Comparison of ENCODE assay signal across 10 cellular contexts in genomic region chr11:34405079-34405858, GRCh38. TPM values are rescaled to one million over a fixed set of nuclear protein-coding genes. Genes with fewer than 3 reads are reported as not detected.
DNase-seq lines count a peak whose midpoint lies in the region; ATAC-seq and TF ChIP-seq lines count a peak whose summit lies in the region.
"Had no signal": no experiment of that assay in that cellular context is flagged by ENCODE, and none has a peak within 500 bp of the region (broad histone marks: within the 10 kb centered on the region; RNA-seq: fewer than 3 reads in every experiment).

No MANE protein-coding gene starts in this region.

- no peaks in the 10 kb centered on the region for H3K36me3 ChIP-seq in left lung
- H3K36me3 ChIP-seq: pancreas had no signal

- intact Hi-C loops in left lung (cut with DNase I) = no loop called here

- ATAC-seq in GM18867 (IDR thresholded peaks at IDR 0.05; ENCODE audit: unreplicated experiment) (peak; percentile 58), left lung (peak; percentile 40), GM21390 (IDR thresholded peaks at IDR 0.05; ENCODE audit: unreplicated experiment) (no peak)

- no peaks in the 10 kb centered on the region for H3K4me1 ChIP-seq in left lung
- H3K4me1 ChIP-seq: pancreas had no signal

- DNase-seq in AG09319 (ENCODE audit: extremely low read depth, low read depth) = peak; percentile 46
- peak; percentile 72 for DNase-seq in RPMI7951 (ENCODE audit: low read depth)
- no peak for DNase-seq in left lung
- no peak for DNase-seq in UCSD-AML1 (lab: John Stamatoyannopoulos, UW; ENCODE audit: unreplicated experiment)
- no peak for DNase-seq in occipital lobe (lab: John Stamatoyannopoulos, UW)
- DNase-seq in HuH-7.5 (ENCODE audit: low spot score) = no peak
- DNase-seq: NCI-H524, pancreas had no signal

- H3K27me3 ChIP-seq in left lung = no peaks in the 10 kb centered on the region
- H3K27me3 ChIP-seq: pancreas had no signal

- H3K4me3 ChIP-seq in left lung = peak overlapping the region in 1 of 2 donors; percentile 3
- H3K4me3 ChIP-seq: pancreas had no signal

- TF ChIP-seq CTCF in AG09319 (IDR thresholded peaks at IDR 0.05; ENCODE audit: low read depth, low read length) (no peak), left lung (IDR thresholded peaks at IDR 0.05) (no peak)

- no peaks in the 10 kb centered on the region for H3K9me3 ChIP-seq in left lung
- H3K9me3 ChIP-seq: pancreas had no signal

- H3K27ac ChIP-seq in left lung = no peak overlapping the region
- H3K27ac ChIP-seq: pancreas had no signal

RNA-seq across cellular contexts. Expression of gene CAT, which starts 33.5 kb away (rescaled TPM):
- 108 and 121 TPM in 2 replicates for total RNA-seq in RPMI7951 (2014; rRNA removed; shearing (Covaris generic))
- total RNA-seq in left lung = 100 to 1,000 TPM; 146 to 214 TPM
- 63.3 TPM for total RNA-seq in occipital lobe

RNA-seq across cellular contexts. Expression of gene ABTB2, which starts 47.5 kb away (rescaled TPM):
- total RNA-seq in RPMI7951 (2014; rRNA removed; shearing (Covaris generic)) = 2.8 and 3.2 TPM in 2 replicates
- 1 to 10 TPM; 2.4 to 6.9 TPM for total RNA-seq in left lung
- total RNA-seq in occipital lobe = 3.7 TPM

Comparison
In these comparisons a context has a peak if more than half of its experiments do, and no peak if none do; other contexts are left out.
1. DNase-seq: peak in AG09319 (single experiment) and RPMI7951 (single experiment); none in left lung (0 of 2), UCSD-AML1 (single experiment), occipital lobe (single experiment) and HuH-7.5 (single experiment).